Comparison of ENCODE assay signal across 3 cellular contexts in genomic region chr1:6409733-6410132, GRCh38.
TF ChIP-seq lines count a peak whose summit lies in the region.

No MANE protein-coding gene starts in this region.

TF ChIP-seq in HEK293, 187 proteins besides CTCF, POLR2A, EP300 and RAD21:
- TF ChIP-seq ZNF530 (tag by site-specific recombination; IDR thresholded peaks at IDR 0.05; ENCODE audit: low read depth) (no peak), ZNF362 (tag by site-specific recombination; IDR thresholded peaks at IDR 0.05) (0 out of 2 replicates have a peak, but pooled peaks have one; percentile 46), ZNF133 (tag by site-specific recombination; IDR thresholded peaks at IDR 0.05) (no peak), ZNF585B (tag by site-specific recombination; IDR thresholded peaks at IDR 0.05) (no peak), PRDM10 (tag by site-specific recombination; IDR thresholded peaks at IDR 0.05) (no peak), MYNN (tag by site-specific recombination; IDR thresholded peaks at IDR 0.05; ENCODE audit: borderline replicate concordance) (no peak), EGR2 (tag by site-specific recombination; IDR thresholded peaks at IDR 0.05; ENCODE audit: low read depth) (no peak), ZIC2 (tag by site-specific recombination; IDR thresholded peaks at IDR 0.05) (no peak), KLF7 (tag by site-specific recombination; IDR thresholded peaks at IDR 0.05; ENCODE audit: borderline replicate concordance) (no peak), ZNF843 (tag by site-specific recombination; IDR thresholded peaks at IDR 0.05) (no peak), ZNF701 (tag by site-specific recombination; IDR thresholded peaks at IDR 0.05) (no peak), ZNF121 (tag by site-specific recombination; IDR thresholded peaks at IDR 0.05) (peak; percentile 60; the same call in 1 of the 2 replicates)
TF ChIP-seq in HEK293: peak in this region for 2.

TF ChIP-seq in HEK293T, 16 proteins besides CTCF, POLR2A, EP300 and RAD21:
- no peak for TF ChIP-seq FOXM1 (IDR thresholded peaks at IDR 0.05; ENCODE audit: borderline replicate concordance)
- 0 out of 2 replicates have a peak, but pooled peaks have one; percentile 14 for TF ChIP-seq ZNF384 (IDR thresholded peaks at IDR 0.05)
TF ChIP-seq in HEK293T: peak in this region for 1.

TF ChIP-seq in K562, 482 proteins besides CTCF, POLR2A, EP300 and RAD21:
- no peak for TF ChIP-seq ATF2 (CRISPR knock-in tag; IDR thresholded peaks at IDR 0.05)
- peak; percentile 52 for TF ChIP-seq ZNF121 (CRISPR knock-in tag; conservative IDR thresholded peaks at IDR 0.05)
TF ChIP-seq in K562: peak in this region for 1.
